In the genomic region with DNA sequence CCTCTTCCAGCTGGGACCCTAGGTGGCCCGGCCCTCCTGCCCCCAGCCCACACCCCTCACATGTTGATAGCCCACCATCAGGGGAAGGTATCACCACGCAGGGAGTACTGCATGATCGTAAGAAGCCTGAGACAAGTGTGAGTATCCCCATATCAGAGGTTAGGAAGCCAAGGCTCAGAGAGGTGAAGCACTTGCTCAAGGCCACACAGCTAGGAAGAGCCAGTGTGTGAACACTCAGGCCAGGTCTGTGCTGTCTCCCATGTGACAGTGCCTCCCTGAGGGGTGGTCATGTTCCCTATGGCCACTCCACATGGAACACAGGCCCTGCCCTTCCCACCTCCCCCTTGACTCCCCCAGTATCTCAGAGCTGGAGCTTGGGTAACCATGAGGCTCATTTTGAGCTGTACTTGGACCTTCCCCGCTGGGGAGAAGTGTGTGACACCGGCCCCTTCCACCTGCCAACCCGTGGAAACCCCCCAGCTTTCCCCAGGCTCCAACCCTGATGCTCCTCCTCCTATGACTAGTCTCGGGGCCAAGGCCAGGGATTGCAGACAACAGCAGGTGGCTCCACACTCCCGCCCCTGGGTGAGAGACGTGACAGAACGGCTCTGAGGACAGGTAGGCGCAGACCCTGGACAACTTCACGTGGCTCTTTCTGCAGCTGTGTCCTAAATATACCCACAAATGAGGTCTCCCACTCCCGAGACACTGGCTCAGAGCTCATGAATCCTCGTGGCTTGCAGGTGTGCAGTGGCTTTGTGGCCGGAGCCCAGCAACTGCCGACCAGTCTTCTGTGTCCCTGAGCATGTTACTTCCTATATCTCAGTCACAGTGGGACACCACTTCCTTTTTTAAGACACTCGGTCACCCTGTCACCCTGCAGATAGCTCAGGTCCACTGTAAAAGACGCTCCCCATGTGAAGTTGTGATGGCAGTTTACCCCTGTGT, we compare ENCODE assay signal across 8 cellular contexts. TPM values are rescaled to one million over a fixed set of nuclear protein-coding genes. Genes with fewer than 3 reads are reported as not detected.
A peak's percentile ranks its signal among the peaks of the same experiment; 100 is the strongest.
DNase-seq lines count a peak whose midpoint lies in the region; ATAC-seq and TF ChIP-seq lines count a peak whose summit lies in the region.

No MANE protein-coding gene starts in this region.

- peaks cover 0 to 25% of the 10 kb centered on the region in 2 donors for H3K4me1 ChIP-seq in right atrium auricular region

- DNase-seq in Jurkat, Clone E6-1 (ENCODE audit: low read depth, low spot score): peak; percentile 51
- DNase-seq in activated naive CD8-positive, alpha-beta T cell treated with anti-CD3 and anti-CD28 coated beads for 36 hours: peak; percentile 63
- DNase-seq in stimulated activated CD4-positive, alpha-beta T cell treated with anti-CD3 and anti-CD28 coated beads, Interleukin-4, amount 100 ng/mL, for 24 hours: peak; percentile 14
- DNase-seq in Ammon's horn (ENCODE audit: low spot score) (no peak), right atrium auricular region (ENCODE audit: low spot score) (no peak), T-helper 9 cell (no peak)

- TF ChIP-seq CTCF in right atrium auricular region (IDR thresholded peaks at IDR 0.05): no peak

- ATAC-seq in GM18502 (IDR thresholded peaks at IDR 0.05; ENCODE audit: poor library complexity, unreplicated experiment) (peak; percentile 86), GM21447 (IDR thresholded peaks at IDR 0.05; ENCODE audit: unreplicated experiment) (peak; percentile 92)

- no peak overlapping the region for H3K27ac Mint-ChIP-seq in activated naive CD8-positive, alpha-beta T cell treated with anti-CD3 and anti-CD28 coated beads for 36 hours

- H3K27me3 Mint-ChIP-seq in activated naive CD8-positive, alpha-beta T cell treated with anti-CD3 and anti-CD28 coated beads for 36 hours: no peaks in the 10 kb centered on the region

- H3K36me3 Mint-ChIP-seq in activated naive CD8-positive, alpha-beta T cell treated with anti-CD3 and anti-CD28 coated beads for 36 hours: peaks cover 9% of the 10 kb centered on the region

- no peak overlapping the region for H3K4me3 ChIP-seq in Jurkat, Clone E6-1 (ENCODE audit: low read length)
- no peak overlapping the region for H3K4me3 ChIP-seq in right atrium auricular region

- no peak overlapping the region for H3K27ac ChIP-seq in right atrium auricular region

- H3K27me3 ChIP-seq in right atrium auricular region: no peaks in the 10 kb centered on the region

- peaks cover 9% of the 10 kb centered on the region for H3K4me1 Mint-ChIP-seq in activated naive CD8-positive, alpha-beta T cell treated with anti-CD3 and anti-CD28 coated beads for 36 hours

- no peak overlapping the region for H3K4me3 Mint-ChIP-seq in activated naive CD8-positive, alpha-beta T cell treated with anti-CD3 and anti-CD28 coated beads for 36 hours

- peaks cover 2% of the 10 kb centered on the region for H3K9me3 Mint-ChIP-seq in activated naive CD8-positive, alpha-beta T cell treated with anti-CD3 and anti-CD28 coated beads for 36 hours

- H3K9me3 ChIP-seq in right atrium auricular region: no peaks in the 10 kb centered on the region

- no peaks in the 10 kb centered on the region for H3K36me3 ChIP-seq in right atrium auricular region

RNA-seq across cellular contexts. Expression of a gene that starts 55.3 kb away (rescaled TPM):
- 15.5 TPM for polyA plus RNA-seq in Jurkat, Clone E6-1 (2012; ENCODE audit: insufficient read depth, insufficient read length)
- total RNA-seq in activated naive CD8-positive, alpha-beta T cell treated with anti-CD3 and anti-CD28 coated beads for 36 hours: 1 to 10 TPM; 3.2 to 3.7 TPM
- total RNA-seq in right atrium auricular region: 1 to 10 TPM; 4.0 to 4.4 TPM

Comparison
In these comparisons a context has a peak if more than half of its experiments do, and no peak if none do; other contexts are left out.
1. DNase-seq: peak in Jurkat, Clone E6-1 (single experiment), activated naive CD8-positive, alpha-beta T cell treated with anti-CD3 and anti-CD28 coated beads for 36 hours (single experiment) and stimulated activated CD4-positive, alpha-beta T cell treated with anti-CD3 and anti-CD28 coated beads, Interleukin-4, amount 100 ng/mL, for 24 hours (single experiment); none in Ammon's horn (single experiment), right atrium auricular region (single experiment) and T-helper 9 cell (single experiment).